In genomic region chr12:116459011-116459410, GRCh38 we compare ENCODE assay signal across 22 cellular contexts.
DNase-seq lines count a peak whose midpoint lies in the region; ATAC-seq and TF ChIP-seq lines count a peak whose summit lies in the region.
"Had no signal": no experiment of that assay in that cellular context is flagged by ENCODE, and none has a peak within 500 bp of the region (broad histone marks: within the 10 kb centered on the region; RNA-seq: fewer than 3 reads in every experiment).

No MANE protein-coding gene starts in this region.

- DNase-seq in Panc1 (ENCODE audit: low read depth, low spot score) (no peak), memory B cell (ENCODE audit: low spot score in 2 of 2) (peak in 1 of 2 donors; percentile 13), NCI-H446 (lab: John Stamatoyannopoulos, UW) (no peak), HCEC 1CT (no peak), DMS114 treated with DMSO at 0.1 percent for 48 hours (lab: John Stamatoyannopoulos, UW; ENCODE audit: unreplicated experiment) (no peak)
- DNase-seq: 8988T; BE2C; CD4-positive, alpha-beta T cell; GF-D8; Kasumi-1; MG63; NCI-H1092; NCI-H1436 treated with DMSO at 0.1 percent for 48 hours; NCI-H2029 treated with DMSO at 0.1 percent for 48 hours; SHP77; SK-N-SH; T-cell had no signal

- no peak overlapping the region for H3K9ac ChIP-seq in BLaER1
- H3K9ac ChIP-seq: SK-N-SH had no signal

- no peak for TF ChIP-seq CTCF in Panc1 (IDR thresholded peaks at IDR 0.05)

- H3K9me3 ChIP-seq in BLaER1 (no peaks in the 10 kb centered on the region), Panc1 (ENCODE audit: control insufficient read depth, insufficient read depth, low read depth, low read length) (no peaks in the 10 kb centered on the region)
- H3K9me3 ChIP-seq: BE2C, Caco-2, MG63, SK-N-SH had no signal

- H3K36me3 ChIP-seq in BLaER1 (no peaks in the 10 kb centered on the region), Panc1 (ENCODE audit: control insufficient read depth, insufficient read depth, low read length) (no peaks in the 10 kb centered on the region)
- H3K36me3 ChIP-seq: BE2C, MG63 had no signal

- POLR2A ChIA-PET in Panc1 (lab: Charles Lee), result no interaction called here

- peaks cover 6% of the 10 kb centered on the region for H3K27me3 Mint-ChIP-seq in memory B cell
- H3K27me3 Mint-ChIP-seq: CD4-positive, alpha-beta T cell had no signal

- H3K4me1 ChIP-seq in BLaER1 (peaks cover 7% of the 10 kb centered on the region), Panc1 (ENCODE audit: control insufficient read depth, insufficient read depth, low read length) (peaks cover 51% of the 10 kb centered on the region)
- H3K4me1 ChIP-seq: Caco-2 had no signal

- H3K4me3 Mint-ChIP-seq in memory B cell, result peak overlapping the region; percentile 59
- H3K4me3 Mint-ChIP-seq: CD4-positive, alpha-beta T cell; T-cell had no signal

- H3K4me2 ChIP-seq in BLaER1, result 0 out of 2 replicates have a peak overlapping the region, but pooled peaks have one; percentile 14
- H3K4me2 ChIP-seq: SK-N-SH had no signal

- no peak overlapping the region for H3K27ac Mint-ChIP-seq in memory B cell
- H3K27ac Mint-ChIP-seq: CD4-positive, alpha-beta T cell; T-cell had no signal

- H3K4me1 Mint-ChIP-seq in memory B cell, result peaks cover 22% of the 10 kb centered on the region

- no peaks in the 10 kb centered on the region for H3K36me3 Mint-ChIP-seq in memory B cell
- H3K36me3 Mint-ChIP-seq: T-cell had no signal

- no TSS peak for BruUV-seq in Panc1 (replicated peaks; lab: Mats Ljungman, UMichigan)

- no peaks in the 10 kb centered on the region for H4K20me1 ChIP-seq in BLaER1

- H3K27me3 ChIP-seq in BLaER1, result no peaks in the 10 kb centered on the region
- H3K27me3 ChIP-seq in Panc1 (ENCODE audit: control insufficient read depth, insufficient read depth, low read length), result no peaks in the 10 kb centered on the region
- H3K27me3 ChIP-seq: BE2C, MG63 had no signal

- H3K4me3 ChIP-seq in BLaER1 (no peak overlapping the region), Panc1 (ENCODE audit: low read depth in 2 of 2, low read length in 2 of 2) (no peak overlapping the region)
- H3K4me3 ChIP-seq: MG63 had no signal

- CTCF ChIA-PET in Panc1 (lab: Charles Lee), result no interaction called here

- H3K27ac ChIP-seq in BLaER1, result no peak overlapping the region
- H3K27ac ChIP-seq in Panc1 (ENCODE audit: low read length), result peak overlapping the region; percentile 86
- H3K27ac ChIP-seq: HL-60 had no signal

- ATAC-seq in GM19351 (IDR thresholded peaks at IDR 0.05; ENCODE audit: unreplicated experiment) (peak; percentile 66), Panc1 (no peak), memory B cell (ENCODE audit: low read depth) (peak; percentile 66), GM21786 (IDR thresholded peaks at IDR 0.05; ENCODE audit: unreplicated experiment) (no peak)
- ATAC-seq: T-cell had no signal

- in situ Hi-C loops in Panc1 (cut with HindIII; ENCODE audit: low pct_unique_long_range_greater_than_20kb, low sequenced_read_pairs), result no loop called here

- no peaks in the 10 kb centered on the region for H3K9me3 Mint-ChIP-seq in memory B cell
- H3K9me3 Mint-ChIP-seq: CD4-positive, alpha-beta T cell; T-cell had no signal

- intact Hi-C loops in Panc1 (cut with micrococcal nuclease; ENCODE audit: unreplicated experiment), result loop anchor here (10.0 kb wide), 1 partner anchor 136 kb away; no protein-coding TSS in a partner anchor

Comparison
In these comparisons a context has a peak if more than half of its experiments do, and no peak if none do; other contexts are left out.
1. ATAC-seq: peak in GM19351 (single experiment) and memory B cell (single experiment); none in Panc1 (single experiment) and GM21786 (single experiment).